12 cellular contexts compared by ENCODE assay signal in the genomic region with DNA sequence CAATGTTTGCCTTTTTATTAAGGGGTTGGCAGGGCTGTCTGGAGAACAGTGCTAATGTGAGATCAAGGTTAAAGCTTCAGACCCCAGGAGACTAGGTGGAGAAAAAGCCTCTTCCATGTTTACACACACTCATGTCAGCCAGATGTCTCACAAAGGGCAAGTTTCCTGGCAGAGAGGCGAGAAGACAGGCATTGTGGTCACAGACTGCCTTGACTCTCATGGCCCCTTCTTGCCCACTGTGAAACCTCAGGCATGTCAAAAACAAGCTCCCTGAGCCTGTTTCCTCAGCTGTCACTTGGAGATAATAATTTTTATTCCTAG.
DNase-seq lines count a peak whose midpoint lies in the region; ATAC-seq and TF ChIP-seq lines count a peak whose summit lies in the region.
"Had no signal": no experiment of that assay in that cellular context is flagged by ENCODE, and none has a peak within 500 bp of the region (broad histone marks: within the 10 kb centered on the region; RNA-seq: fewer than 3 reads in every experiment).

No MANE protein-coding gene starts in this region.

- H3K36me3 ChIP-seq in left ventricle myocardium inferior: no peaks in the 10 kb centered on the region
- H3K36me3 ChIP-seq: lower lobe of right lung, tibial artery had no signal

- H3K9me3 ChIP-seq in left ventricle myocardium inferior (replicated peaks): no peaks in the 10 kb centered on the region
- H3K9me3 ChIP-seq: lower lobe of right lung, tibial artery had no signal

- H3K4me3 Mint-ChIP-seq in activated CD8-positive, alpha-beta T cell treated with anti-CD3 and anti-CD28 coated beads, Interleukin-2, amount 10 ng/mL, durations not matched to agents 7 days and 5 days: no peak overlapping the region

- H3K4me1 Mint-ChIP-seq in activated CD8-positive, alpha-beta T cell treated with anti-CD3 and anti-CD28 coated beads, Interleukin-2, amount 10 ng/mL, durations not matched to agents 7 days and 5 days (ENCODE audit: low read depth): peaks cover 9% of the 10 kb centered on the region

- H3K27ac Mint-ChIP-seq in activated CD8-positive, alpha-beta T cell treated with anti-CD3 and anti-CD28 coated beads, Interleukin-2, amount 10 ng/mL, durations not matched to agents 7 days and 5 days: no peak overlapping the region

- intact Hi-C loops in left ventricle myocardium inferior (cut with micrococcal nuclease): no loop called here

- H3K9me3 Mint-ChIP-seq in activated CD8-positive, alpha-beta T cell treated with anti-CD3 and anti-CD28 coated beads, Interleukin-2, amount 10 ng/mL, durations not matched to agents 7 days and 5 days (ENCODE audit: insufficient read depth): no peaks in the 10 kb centered on the region

- no peak for ATAC-seq in activated CD8-positive, alpha-beta T cell treated with anti-CD3 and anti-CD28 coated beads, Interleukin-2, amount 10 ng/mL, durations not matched to agents 7 days and 5 days
- ATAC-seq in HG02938 (IDR thresholded peaks at IDR 0.05; ENCODE audit: unreplicated experiment): no peak
- ATAC-seq in GM21786 (IDR thresholded peaks at IDR 0.05; ENCODE audit: unreplicated experiment): no peak

- H3K27me3 Mint-ChIP-seq in activated CD8-positive, alpha-beta T cell treated with anti-CD3 and anti-CD28 coated beads, Interleukin-2, amount 10 ng/mL, durations not matched to agents 7 days and 5 days (ENCODE audit: low read depth): peaks cover 2% of the 10 kb centered on the region

- no peak for TF ChIP-seq CTCF in left ventricle myocardium inferior (IDR thresholded peaks at IDR 0.05; ENCODE audit: borderline replicate concordance)
- TF ChIP-seq CTCF in GM20000 (IDR thresholded peaks at IDR 0.05; ENCODE audit: extremely low read depth, missing control alignments): no peak

- H3K4me1 ChIP-seq in left ventricle myocardium inferior: peaks cover 15% of the 10 kb centered on the region

- H3K27ac ChIP-seq in left ventricle myocardium inferior (replicated peaks): peak overlapping the region; percentile 25
- H3K27ac ChIP-seq: lower lobe of right lung, tibial artery had no signal

- POLR2A ChIA-PET in activated CD8-positive, alpha-beta T cell treated with anti-CD3 and anti-CD28 coated beads, Interleukin-2, amount 10 ng/mL, durations not matched to agents 7 days and 5 days (lab: Charles Lee): no interaction called here

- no peak overlapping the region for H3K4me3 ChIP-seq in left ventricle myocardium inferior
- H3K4me3 ChIP-seq: lower lobe of right lung, tibial artery had no signal

- CTCF ChIA-PET in activated CD8-positive, alpha-beta T cell treated with anti-CD3 and anti-CD28 coated beads, Interleukin-2, amount 10 ng/mL, durations not matched to agents 7 days and 5 days (lab: Charles Lee): no interaction called here

- H3K27me3 ChIP-seq in left ventricle myocardium inferior (ENCODE audit: low read depth): no peaks in the 10 kb centered on the region
- H3K27me3 ChIP-seq: tibial artery had no signal

- no peaks in the 10 kb centered on the region for H3K36me3 Mint-ChIP-seq in activated CD8-positive, alpha-beta T cell treated with anti-CD3 and anti-CD28 coated beads, Interleukin-2, amount 10 ng/mL, durations not matched to agents 7 days and 5 days (ENCODE audit: low read depth)

- DNase-seq in AG08395 (ENCODE audit: low spot score) (peak; percentile 61), HCEC 1CT (peak; percentile 33), left ventricle myocardium inferior (no peak), NCI-H2081 treated with DMSO at 0.1 percent for 48 hours (lab: John Stamatoyannopoulos, UW) (no peak), GM20000 (ENCODE audit: low spot score) (no peak)
- peak; percentile 22 for DNase-seq in activated CD8-positive, alpha-beta T cell treated with anti-CD3 and anti-CD28 coated beads, Interleukin-2, amount 10 ng/mL, durations not matched to agents 7 days and 5 days
- DNase-seq: activated CD8-positive, alpha-beta memory T cell treated with anti-CD3 and anti-CD28 coated beads, Interleukin-2, amount 50 U/mL, for 48 hours; lower lobe of right lung; NCI-H1048 had no signal

Comparison
In these comparisons a context has a peak if more than half of its experiments do, and no peak if none do; other contexts are left out.
1. DNase-seq: peak in AG08395 (single experiment), HCEC 1CT (single experiment) and activated CD8-positive, alpha-beta T cell treated with anti-CD3 and anti-CD28 coated beads, Interleukin-2, amount 10 ng/mL, durations not matched to agents 7 days and 5 days (single experiment); none in left ventricle myocardium inferior (single experiment), NCI-H2081 treated with DMSO at 0.1 percent for 48 hours (single experiment) and GM20000 (single experiment).